27 cellular contexts compared by ENCODE assay signal in genomic region chr13:113160983-113161382, GRCh38. TPM values are rescaled to one million over a fixed set of nuclear protein-coding genes. Genes with fewer than 3 reads are reported as not detected.
A peak's percentile ranks its signal among the peaks of the same experiment; 100 is the strongest.
DNase-seq lines count a peak whose midpoint lies in the region; ATAC-seq lines count a peak whose summit lies in the region.
"Had no signal": no experiment of that assay in that cellular context is flagged by ENCODE, and none has a peak within 500 bp of the region (broad histone marks: within the 10 kb centered on the region; RNA-seq: fewer than 3 reads in every experiment).

No MANE protein-coding gene starts in this region.

- no peak overlapping the region for H3K9ac ChIP-seq in mesendoderm (ENCODE audit: low read length)

- peaks cover 4% of the 10 kb centered on the region for H3K4me1 ChIP-seq in mesendoderm (ENCODE audit: control insufficient read depth, low read depth, low read length)
- H3K4me1 ChIP-seq: uterus had no signal

- H3K4me2 ChIP-seq in mesendoderm (ENCODE audit: low read length), result no peak overlapping the region

- H2BK5ac ChIP-seq in mesendoderm (ENCODE audit: low read length), result no peak overlapping the region

- peaks cover 21% of the 10 kb centered on the region for H3K4me1 Mint-ChIP-seq in stimulated activated naive CD8-positive, alpha-beta T cell treated with anti-CD3 and anti-CD28 coated beads, Interleukin-15, Interleukin-2, amounts not matched to agents 100 ng/mL and 50 ng/mL, for 24 hours (ENCODE audit: low read depth)
- H3K4me1 Mint-ChIP-seq in activated CD8-positive, alpha-beta T cell treated with anti-CD3 and anti-CD28 coated beads, Interleukin-2, amount 10 ng/mL, durations not matched to agents 7 days and 5 days (ENCODE audit: low read depth), result peaks cover 22% of the 10 kb centered on the region
- H3K4me1 Mint-ChIP-seq: CD14-positive monocyte had no signal

- H3K56ac ChIP-seq in mesendoderm (ENCODE audit: low read length), result no peak overlapping the region

- ATAC-seq in stimulated activated naive CD8-positive, alpha-beta T cell treated with anti-CD3 and anti-CD28 coated beads, Interleukin-15, Interleukin-2, amounts not matched to agents 100 U/mL and 50 U/mL, for 24 hours, result no peak
- ATAC-seq in activated CD8-positive, alpha-beta T cell treated with anti-CD3 and anti-CD28 coated beads, Interleukin-2, amount 10 ng/mL, durations not matched to agents 7 days and 5 days, result no peak
- no peak for ATAC-seq in HG02642 (IDR thresholded peaks at IDR 0.05; ENCODE audit: poor library complexity, unreplicated experiment)

- H3K4me3 ChIP-seq in mesendoderm (ENCODE audit: low read length), result no peak overlapping the region
- H3K4me3 ChIP-seq: sigmoid colon, uterus had no signal

- no peak overlapping the region for H2AK5ac ChIP-seq in mesendoderm (ENCODE audit: low read length)

- WGBS in mesendoderm (ENCODE audit: extremely low coverage, insufficient coverage, low lambda C conversion rate), result no CpG with 5 or more reads among the region's 12 CpGs

- POLR2A ChIA-PET in activated CD8-positive, alpha-beta T cell treated with anti-CD3 and anti-CD28 coated beads, Interleukin-2, amount 10 ng/mL, durations not matched to agents 7 days and 5 days (lab: Charles Lee), result no interaction called here

- H2BK120ac ChIP-seq in mesendoderm (ENCODE audit: low read depth, low read length), result no peak overlapping the region

- no peak overlapping the region for H3K27ac ChIP-seq in mesendoderm (ENCODE audit: low read depth, low read length)
- H3K27ac ChIP-seq: sigmoid colon, uterus, VCaP had no signal

- no peaks in the 10 kb centered on the region for H3K79me1 ChIP-seq in mesendoderm (ENCODE audit: low read length)

- H3K79me2 ChIP-seq in mesendoderm (ENCODE audit: control insufficient read depth, insufficient read depth, low read length), result no peaks in the 10 kb centered on the region

- no peaks in the 10 kb centered on the region for H3K9me3 Mint-ChIP-seq in stimulated activated naive CD8-positive, alpha-beta T cell treated with anti-CD3 and anti-CD28 coated beads, Interleukin-15, Interleukin-2, amounts not matched to agents 100 ng/mL and 50 ng/mL, for 24 hours
- H3K9me3 Mint-ChIP-seq in activated CD8-positive, alpha-beta T cell treated with anti-CD3 and anti-CD28 coated beads, Interleukin-2, amount 10 ng/mL, durations not matched to agents 7 days and 5 days (ENCODE audit: insufficient read depth), result peaks cover 8% of the 10 kb centered on the region
- H3K9me3 Mint-ChIP-seq: H9, mesothelial cell of epicardium had no signal

- peak overlapping the region; percentile 28 for H3K18ac ChIP-seq in mesendoderm (ENCODE audit: low read length)

- peak overlapping the region; percentile 74 for H3K27ac Mint-ChIP-seq in stimulated activated naive CD8-positive, alpha-beta T cell treated with anti-CD3 and anti-CD28 coated beads, Interleukin-15, Interleukin-2, amounts not matched to agents 100 ng/mL and 50 ng/mL, for 24 hours
- H3K27ac Mint-ChIP-seq in activated CD8-positive, alpha-beta T cell treated with anti-CD3 and anti-CD28 coated beads, Interleukin-2, amount 10 ng/mL, durations not matched to agents 7 days and 5 days, result peak overlapping the region; percentile 82
- H3K27ac Mint-ChIP-seq: mesothelial cell of epicardium, progenitor cell of endocrine pancreas had no signal

- H3K4ac ChIP-seq in mesendoderm (ENCODE audit: low read depth, low read length), result no peak overlapping the region

- no peaks in the 10 kb centered on the region for H3K36me3 ChIP-seq in mesendoderm (ENCODE audit: control insufficient read depth, insufficient read depth, low read length)
- H3K36me3 ChIP-seq: sigmoid colon, uterus had no signal

- CTCF ChIA-PET in activated CD8-positive, alpha-beta T cell treated with anti-CD3 and anti-CD28 coated beads, Interleukin-2, amount 10 ng/mL, durations not matched to agents 7 days and 5 days (lab: Charles Lee), result no interaction called here

- peak overlapping the region; percentile 54 for H3K4me3 Mint-ChIP-seq in stimulated activated naive CD8-positive, alpha-beta T cell treated with anti-CD3 and anti-CD28 coated beads, Interleukin-15, Interleukin-2, amounts not matched to agents 100 ng/mL and 50 ng/mL, for 24 hours
- H3K4me3 Mint-ChIP-seq in activated CD8-positive, alpha-beta T cell treated with anti-CD3 and anti-CD28 coated beads, Interleukin-2, amount 10 ng/mL, durations not matched to agents 7 days and 5 days, result no peak overlapping the region
- H3K4me3 Mint-ChIP-seq: H9, mesothelial cell of epicardium had no signal

- no peak for DNase-seq in stimulated activated naive CD8-positive, alpha-beta T cell treated with anti-CD3 and anti-CD28 coated beads, Interleukin-15, Interleukin-2, amounts not matched to agents 100 U/mL and 50 U/mL, for 24 hours
- DNase-seq in activated CD8-positive, alpha-beta T cell treated with anti-CD3 and anti-CD28 coated beads, Interleukin-2, amount 10 ng/mL, durations not matched to agents 7 days and 5 days, result no peak
- no peak for DNase-seq in mesendoderm
- DNase-seq in hypothalamus (lab: John Stamatoyannopoulos, UW), result no peak
- no peak for DNase-seq in D341Med (ENCODE audit: low spot score)
- DNase-seq: activated effector memory CD4-positive, alpha-beta T cell treated with anti-CD3 and anti-CD28 coated beads, Interleukin-2, amount 50 U/mL, for 16 hours; anterior cingulate cortex; DMS53; GF-D8; IMR-90; NCI-H2107; NCI-H510A; sigmoid colon; stimulated activated CD4-positive, alpha-beta T cell treated with anti-CD3 and anti-CD28 coated beads, Interleukin-15, amount 100 ng/mL, for 24 hours; stimulated activated CD8-positive, alpha-beta memory T cell treated with anti-CD3 and anti-CD28 coated beads, Interleukin-4, amount 100 ng/mL, for 48 hours; uterus had no signal

- no peak overlapping the region for H4K8ac ChIP-seq in mesendoderm (ENCODE audit: low read depth, low read length)

- no peak overlapping the region for H2BK15ac ChIP-seq in mesendoderm (replicated peaks; ENCODE audit: low read depth)

- H3K27me3 ChIP-seq in mesendoderm (ENCODE audit: insufficient read depth, low read length, poor library complexity), result no peaks in the 10 kb centered on the region
- H3K27me3 ChIP-seq: uterus had no signal

- no peaks in the 10 kb centered on the region for H3K36me3 Mint-ChIP-seq in stimulated activated naive CD8-positive, alpha-beta T cell treated with anti-CD3 and anti-CD28 coated beads, Interleukin-15, Interleukin-2, amounts not matched to agents 100 ng/mL and 50 ng/mL, for 24 hours (ENCODE audit: low read depth)
- peaks cover 14% of the 10 kb centered on the region for H3K36me3 Mint-ChIP-seq in activated CD8-positive, alpha-beta T cell treated with anti-CD3 and anti-CD28 coated beads, Interleukin-2, amount 10 ng/mL, durations not matched to agents 7 days and 5 days (ENCODE audit: low read depth)
- H3K36me3 Mint-ChIP-seq: CD14-positive monocyte, mesothelial cell of epicardium had no signal

- H4K5ac ChIP-seq in mesendoderm (ENCODE audit: low read length), result no peak overlapping the region

- H3K23ac ChIP-seq in mesendoderm (ENCODE audit: low read length), result no peak overlapping the region

- H3K27me3 Mint-ChIP-seq in stimulated activated naive CD8-positive, alpha-beta T cell treated with anti-CD3 and anti-CD28 coated beads, Interleukin-15, Interleukin-2, amounts not matched to agents 100 ng/mL and 50 ng/mL, for 24 hours, result peaks cover 3% of the 10 kb centered on the region
- no peaks in the 10 kb centered on the region for H3K27me3 Mint-ChIP-seq in activated CD8-positive, alpha-beta T cell treated with anti-CD3 and anti-CD28 coated beads, Interleukin-2, amount 10 ng/mL, durations not matched to agents 7 days and 5 days (ENCODE audit: low read depth)

RNA-seq across cellular contexts. Expression of gene PROZ, which starts 2.5 kb away (rescaled TPM):
- not detected for total RNA-seq in activated CD8-positive, alpha-beta T cell treated with anti-CD3 and anti-CD28 coated beads, Interleukin-2, amount 10 ng/mL, durations not matched to agents 7 days and 5 days
- polyA plus RNA-seq in mesendoderm (2013, experiment 1 of 2), result not detected
- polyA plus RNA-seq in mesendoderm (2013, experiment 2 of 2), result not detected
- total RNA-seq: activated CD8-positive, alpha-beta memory T cell treated with anti-CD3 and anti-CD28 coated beads for 36 hours; cardiac septum; dermis microvascular lymphatic vessel endothelial cell; H9; IMR-90; mesothelial cell of epicardium; progenitor cell of endocrine pancreas; sigmoid colon; uterus had no signal
- polyA plus RNA-seq: CD14-positive monocyte, IMR-90, neural cell had no signal

RNA-seq across cellular contexts. Expression of gene F10, which starts 38.4 kb away (rescaled TPM):
- total RNA-seq in activated CD8-positive, alpha-beta T cell treated with anti-CD3 and anti-CD28 coated beads, Interleukin-2, amount 10 ng/mL, durations not matched to agents 7 days and 5 days, result not detected
- polyA plus RNA-seq in mesendoderm (2013, experiment 1 of 2), result 0.62 TPM
- 0.45 TPM for polyA plus RNA-seq in mesendoderm (2013, experiment 2 of 2)
- total RNA-seq: activated CD8-positive, alpha-beta memory T cell treated with anti-CD3 and anti-CD28 coated beads for 36 hours; dermis microvascular lymphatic vessel endothelial cell had no signal
- polyA plus RNA-seq: CD14-positive monocyte, neural cell had no signal

RNA-seq across cellular contexts. Expression of gene PCID2, which starts 47.5 kb away (rescaled TPM):
- 10 to 100 TPM; 49.3 to 52.4 TPM for total RNA-seq in activated CD8-positive, alpha-beta T cell treated with anti-CD3 and anti-CD28 coated beads, Interleukin-2, amount 10 ng/mL, durations not matched to agents 7 days and 5 days
- 54.1 TPM for polyA plus RNA-seq in mesendoderm (2013, experiment 1 of 2)
- 53.2 TPM for polyA plus RNA-seq in mesendoderm (2013, experiment 2 of 2)

RNA-seq across cellular contexts. Expression of gene CUL4A, which starts 48.4 kb away (rescaled TPM):
- 10 to 100 TPM; 65.9 to 70.5 TPM for total RNA-seq in activated CD8-positive, alpha-beta T cell treated with anti-CD3 and anti-CD28 coated beads, Interleukin-2, amount 10 ng/mL, durations not matched to agents 7 days and 5 days
- polyA plus RNA-seq in mesendoderm (2013, experiment 1 of 2), result 72.3 TPM
- 73.1 TPM for polyA plus RNA-seq in mesendoderm (2013, experiment 2 of 2)

RNA-seq across cellular contexts. Expression of gene F7, which starts 55.4 kb away (rescaled TPM):
- not detected for total RNA-seq in activated CD8-positive, alpha-beta T cell treated with anti-CD3 and anti-CD28 coated beads, Interleukin-2, amount 10 ng/mL, durations not matched to agents 7 days and 5 days
- 0.20 TPM for polyA plus RNA-seq in mesendoderm (2013, experiment 1 of 2)
- polyA plus RNA-seq in mesendoderm (2013, experiment 2 of 2), result 0.18 TPM
- total RNA-seq: dermis microvascular lymphatic vessel endothelial cell, sigmoid colon had no signal
- polyA plus RNA-seq: CD14-positive monocyte had no signal
